Comparison of ENCODE assay signal across 16 cellular contexts in genomic region chr2:128327180-128327964, GRCh38.
"Had no signal": no experiment of that assay in that cellular context is flagged by ENCODE, and none has a peak within 500 bp of the region (broad histone marks: within the 10 kb centered on the region; RNA-seq: fewer than 3 reads in every experiment).

No MANE protein-coding gene starts in this region.

- H3K27me3 Mint-ChIP-seq: activated B cell treated with CpG ODN at 0.5 μM for 24 hours; stimulated activated memory B cell treated with anti-CD40 and anti-IgM and Interleukin-4, amounts not matched to agents 10 μg/mL and 1 μg/mL and 100 μg/mL, for 72 hours had no signal

- H3K4me1 Mint-ChIP-seq: activated B cell treated with CpG ODN at 0.5 μM for 24 hours; activated naive CD4-positive, alpha-beta T cell treated with anti-CD3 and anti-CD28 coated beads, Interleukin-2, amount 50 U/mL, for 24 hours; stimulated activated memory B cell treated with anti-CD40 and anti-IgM and Interleukin-4, amounts not matched to agents 10 μg/mL and 1 μg/mL and 100 μg/mL, for 72 hours had no signal

- H3K9me3 ChIP-seq: ovary, thyroid gland, vagina had no signal

- H3K4me3 Mint-ChIP-seq: activated B cell treated with CpG ODN at 0.5 μM for 24 hours; activated naive CD4-positive, alpha-beta T cell treated with anti-CD3 and anti-CD28 coated beads, Interleukin-2, amount 50 U/mL, for 24 hours; activated T-helper 17 cell treated with anti-CD3 and anti-CD28 coated beads, Interleukin-2, amount 50 U/mL, for 72 hours; stimulated activated memory B cell treated with anti-CD40 and anti-IgM and Interleukin-4, amounts not matched to agents 10 μg/mL and 1 μg/mL and 100 μg/mL, for 72 hours had no signal

- ATAC-seq: activated T-helper 17 cell treated with anti-CD3 and anti-CD28 coated beads, Interleukin-2, amount 50 U/mL, for 72 hours; stimulated activated memory B cell treated with anti-CD40 and anti-IgM and Interleukin-4, amounts not matched to agents 10 μg/mL and 1 μg/mL and 100 μg/mL, for 72 hours had no signal

- DNase-seq: activated B cell treated with CpG ODN at 0.5 μM for 24 hours; activated CD4-positive, alpha-beta T cell treated with anti-CD3 and anti-CD28 coated beads, Interleukin-2, amount 50 U/mL, for 1 hour; activated T-cell treated with anti-CD3 and anti-CD28 coated beads for 4 hours; adrenal gland; hippocampal formation; kidney glomerular epithelial cell; ovary; stimulated activated CD4-positive, alpha-beta T cell treated with anti-CD3 and anti-CD28 coated beads, Interleukin-12 subunit alpha, Interleukin-12 subunit beta, amount 100 ng/mL, for 4 hours; stimulated activated CD4-positive, alpha-beta T cell treated with anti-CD3 and anti-CD28 coated beads, Interleukin-2, amount 100 ng/mL, for 24 hours; SW 1271; thyroid gland had no signal

- H3K27me3 ChIP-seq: adrenal gland, cardiac muscle cell, ovary, thyroid gland, vagina had no signal

- H3K27ac Mint-ChIP-seq: activated B cell treated with CpG ODN at 0.5 μM for 24 hours; activated naive CD4-positive, alpha-beta T cell treated with anti-CD3 and anti-CD28 coated beads, Interleukin-2, amount 50 U/mL, for 24 hours; activated T-helper 17 cell treated with anti-CD3 and anti-CD28 coated beads, Interleukin-2, amount 50 U/mL, for 72 hours; stimulated activated memory B cell treated with anti-CD40 and anti-IgM and Interleukin-4, amounts not matched to agents 10 μg/mL and 1 μg/mL and 100 μg/mL, for 72 hours had no signal

- H3K27ac ChIP-seq: adrenal gland, cardiac muscle cell, ovary, thyroid gland, vagina had no signal

- H3K4me3 ChIP-seq: adrenal gland, cardiac muscle cell, ovary, thyroid gland, vagina had no signal

- H3K36me3 ChIP-seq: adrenal gland, cardiac muscle cell, ovary, thyroid gland, vagina had no signal
